Comparison of ENCODE assay signal across 1 cellular context in the genomic region with DNA sequence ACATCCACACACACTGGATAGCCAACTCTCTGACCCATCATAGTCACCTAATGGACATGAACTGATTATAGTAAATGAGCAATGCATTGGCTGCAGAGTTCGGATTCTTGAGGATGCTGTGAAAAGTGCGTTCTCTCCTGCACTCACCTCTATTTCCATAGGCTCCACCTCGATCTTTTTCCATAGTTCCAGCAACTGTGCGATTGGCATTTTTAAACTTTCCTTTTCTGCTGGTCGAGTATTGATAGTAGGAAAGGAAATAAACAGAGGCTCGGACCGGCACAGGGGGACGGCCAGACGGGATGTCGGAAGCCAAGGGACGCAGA.
TF ChIP-seq lines count a peak whose summit lies in the region.

No MANE protein-coding gene starts in this region.

TF ChIP-seq in neural cell, 6 proteins besides CTCF, POLR2A, EP300 and RAD21 (continued from another document):
- TF ChIP-seq REST (IDR thresholded peaks at IDR 0.05; ENCODE audit: borderline replicate concordance), result no peak
- TF ChIP-seq POLR2AphosphoS5 (IDR thresholded peaks at IDR 0.05), result no peak
- TF ChIP-seq SMC3 (conservative IDR thresholded peaks at IDR 0.05; ENCODE audit: poor library complexity), result no peak
- TF ChIP-seq MXI1 (conservative IDR thresholded peaks at IDR 0.05; ENCODE audit: poor library complexity, severe bottlenecking), result no peak
- no peak for TF ChIP-seq TAF1 (IDR thresholded peaks at IDR 0.05; ENCODE audit: low read depth)
TF ChIP-seq in neural cell: peak in this region for 0.
